10 cellular contexts compared by ENCODE assay signal in genomic region chr5:50856720-50857119, GRCh38.
A peak's percentile ranks its signal among the peaks of the same experiment; 100 is the strongest.
DNase-seq lines count a peak whose midpoint lies in the region; ATAC-seq and TF ChIP-seq lines count a peak whose summit lies in the region.
"Had no signal": no experiment of that assay in that cellular context is flagged by ENCODE, and none has a peak within 500 bp of the region (broad histone marks: within the 10 kb centered on the region; RNA-seq: fewer than 3 reads in every experiment).

No MANE protein-coding gene starts in this region.

- TF ChIP-seq EP300 in ovary (IDR thresholded peaks at IDR 0.05) = no peak

- H3K27ac ChIP-seq in neural progenitor cell = no peak overlapping the region
- no peak overlapping the region for H3K27ac ChIP-seq in ovary

- H3K9me3 ChIP-seq in neural progenitor cell (ENCODE audit: low read depth) = no peaks in the 10 kb centered on the region
- no peaks in the 10 kb centered on the region for H3K9me3 ChIP-seq in ovary

- H3K4me1 Mint-ChIP-seq in neural progenitor cell = no peaks in the 10 kb centered on the region

- H3K27me3 ChIP-seq in neural progenitor cell (no peaks in the 10 kb centered on the region), ovary (no peaks in the 10 kb centered on the region)

- H3K4me2 ChIP-seq in neural progenitor cell = no peak overlapping the region

- no peak for TF ChIP-seq POLR2A in ovary (IDR thresholded peaks at IDR 0.05)

- no peak for TF ChIP-seq CTCF in neural progenitor cell (IDR thresholded peaks at IDR 0.05)
- no peak for TF ChIP-seq CTCF in ovary (IDR thresholded peaks at IDR 0.05)

- H3K4me3 ChIP-seq in neural progenitor cell (no peak overlapping the region), ovary (no peak overlapping the region)

- no peaks in the 10 kb centered on the region for H3K4me1 ChIP-seq in neural progenitor cell
- H3K4me1 ChIP-seq in ovary (ENCODE audit: insufficient read depth) = no peaks in the 10 kb centered on the region

- WGBS in ovary, 3 donors = 51 to 61% (median 54%) methylated on average over 2 of the region's 2 CpGs

- no peaks in the 10 kb centered on the region for H3K79me2 ChIP-seq in neural progenitor cell (ENCODE audit: low read depth)

- H3K36me3 ChIP-seq in neural progenitor cell (no peaks in the 10 kb centered on the region), ovary (no peaks in the 10 kb centered on the region)

- intact Hi-C loops in ovary (cut with DNase I) = no loop called here

- H3F3A ChIP-seq in neural progenitor cell (ENCODE audit: low read depth) = no peaks in the 10 kb centered on the region

- no peaks in the 10 kb centered on the region for H3K9me3 Mint-ChIP-seq in neural progenitor cell

- no peak overlapping the region for H3K27ac Mint-ChIP-seq in neural progenitor cell

- ATAC-seq in GM19025 (IDR thresholded peaks at IDR 0.05; ENCODE audit: low read depth, unreplicated experiment) (peak; percentile 52), HG02678 (IDR thresholded peaks at IDR 0.05; ENCODE audit: unreplicated experiment) (peak; percentile 74), HG03575 (IDR thresholded peaks at IDR 0.05; ENCODE audit: extremely low read depth, insufficient number of reproducible peaks, low FRiP score, unreplicated experiment) (peak; percentile 61)
- ATAC-seq: left colon had no signal

- no peak overlapping the region for H3K4me3 Mint-ChIP-seq in neural progenitor cell

- DNase-seq in neural progenitor cell (ENCODE audit: low spot score) (no peak), HCEC 1CT (no peak), H4 (ENCODE audit: low spot score) (no peak), ovary (no peak)
- no peak for DNase-seq in activated effector memory CD4-positive, alpha-beta T cell treated with Interleukin-2 at 50 U/mL for 16 hours
- DNase-seq: left colon, NCI-H1105 had no signal

- H3K36me3 Mint-ChIP-seq in neural progenitor cell = no peaks in the 10 kb centered on the region

- no peaks in the 10 kb centered on the region for H3K27me3 Mint-ChIP-seq in neural progenitor cell (ENCODE audit: insufficient read depth, low read depth)

- H4K20me1 ChIP-seq in neural progenitor cell (ENCODE audit: low read depth) = no peaks in the 10 kb centered on the region

- no peak overlapping the region for H3K9ac ChIP-seq in neural progenitor cell

- peak overlapping the region; percentile 17 for H2AFZ ChIP-seq in neural progenitor cell (replicated peaks)
